2 cellular contexts compared by ENCODE assay signal in the genomic region with DNA sequence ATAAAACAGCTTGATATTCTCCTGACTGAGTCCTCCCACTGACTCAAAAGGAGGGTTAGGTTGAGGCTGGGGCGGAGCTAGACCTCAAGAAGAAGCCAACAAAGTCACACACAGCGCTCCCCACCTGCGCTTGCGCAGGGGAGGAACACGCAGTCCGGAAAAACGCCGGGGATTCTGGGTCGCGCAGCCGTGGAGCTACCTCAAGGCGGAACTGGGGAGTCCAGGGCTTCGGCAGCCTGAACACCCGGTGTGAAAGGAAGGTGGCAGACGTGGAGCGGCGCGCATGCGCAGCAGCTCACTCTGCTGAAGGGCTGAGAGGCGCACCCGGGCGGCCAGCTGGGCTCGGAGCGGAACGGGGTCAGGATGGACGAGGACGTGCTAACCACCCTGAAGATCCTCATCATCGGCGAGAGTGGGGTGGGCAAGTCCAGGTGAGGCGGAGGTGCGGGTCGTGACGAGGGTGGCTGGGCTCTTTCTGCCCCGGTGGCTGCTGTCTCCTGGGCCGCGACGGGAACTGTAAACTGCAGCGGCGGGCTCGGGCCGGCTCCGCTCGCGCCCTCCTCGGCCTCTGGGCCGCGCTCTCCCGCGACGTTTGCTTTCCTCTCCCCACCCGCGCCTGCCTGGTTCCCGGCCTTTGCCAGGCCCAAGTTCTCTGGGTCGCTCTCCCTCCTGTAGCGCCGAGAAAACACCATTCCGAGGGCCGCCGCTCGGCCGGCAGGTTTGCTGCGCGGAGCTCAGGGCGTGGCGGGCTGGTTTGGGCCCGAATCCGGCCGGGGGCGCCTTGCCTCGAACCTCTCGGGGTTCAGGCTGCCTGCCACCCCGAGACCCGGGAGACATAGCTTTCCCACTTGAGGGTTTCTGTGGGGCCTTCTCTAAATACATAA.
A peak's percentile ranks its signal among the peaks of the same experiment; 100 is the strongest.
TF ChIP-seq lines count a peak whose summit lies in the region.

Gene RAB18 (plus strand): TSS at position 298 of the 884 bp plus-strand sequence. CDS start 66 bp downstream, at position 364.

TF ChIP-seq in HCT116, 20 proteins besides CTCF, POLR2A, EP300 and RAD21 (continued from another document):
- TF ChIP-seq POLR2AphosphoS5 (IDR thresholded peaks at IDR 0.05; ENCODE audit: low read depth, low read length) (peak; percentile 90), EZH2phosphoT487 (IDR thresholded peaks at IDR 0.05; ENCODE audit: borderline replicate concordance) (no peak)

TF ChIP-seq in neural cell, 6 proteins besides CTCF, POLR2A, EP300 and RAD21 (continued from another document):
- TF ChIP-seq, protein P1, sequence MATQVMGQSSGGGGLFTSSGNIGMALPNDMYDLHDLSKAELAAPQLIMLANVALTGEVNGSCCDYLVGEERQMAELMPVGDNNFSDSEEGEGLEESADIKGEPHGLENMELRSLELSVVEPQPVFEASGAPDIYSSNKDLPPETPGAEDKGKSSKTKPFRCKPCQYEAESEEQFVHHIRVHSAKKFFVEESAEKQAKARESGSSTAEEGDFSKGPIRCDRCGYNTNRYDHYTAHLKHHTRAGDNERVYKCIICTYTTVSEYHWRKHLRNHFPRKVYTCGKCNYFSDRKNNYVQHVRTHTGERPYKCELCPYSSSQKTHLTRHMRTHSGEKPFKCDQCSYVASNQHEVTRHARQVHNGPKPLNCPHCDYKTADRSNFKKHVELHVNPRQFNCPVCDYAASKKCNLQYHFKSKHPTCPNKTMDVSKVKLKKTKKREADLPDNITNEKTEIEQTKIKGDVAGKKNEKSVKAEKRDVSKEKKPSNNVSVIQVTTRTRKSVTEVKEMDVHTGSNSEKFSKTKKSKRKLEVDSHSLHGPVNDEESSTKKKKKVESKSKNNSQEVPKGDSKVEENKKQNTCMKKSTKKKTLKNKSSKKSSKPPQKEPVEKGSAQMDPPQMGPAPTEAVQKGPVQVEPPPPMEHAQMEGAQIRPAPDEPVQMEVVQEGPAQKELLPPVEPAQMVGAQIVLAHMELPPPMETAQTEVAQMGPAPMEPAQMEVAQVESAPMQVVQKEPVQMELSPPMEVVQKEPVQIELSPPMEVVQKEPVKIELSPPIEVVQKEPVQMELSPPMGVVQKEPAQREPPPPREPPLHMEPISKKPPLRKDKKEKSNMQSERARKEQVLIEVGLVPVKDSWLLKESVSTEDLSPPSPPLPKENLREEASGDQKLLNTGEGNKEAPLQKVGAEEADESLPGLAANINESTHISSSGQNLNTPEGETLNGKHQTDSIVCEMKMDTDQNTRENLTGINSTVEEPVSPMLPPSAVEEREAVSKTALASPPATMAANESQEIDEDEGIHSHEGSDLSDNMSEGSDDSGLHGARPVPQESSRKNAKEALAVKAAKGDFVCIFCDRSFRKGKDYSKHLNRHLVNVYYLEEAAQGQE (IDR thresholded peaks at IDR 0.05; ENCODE audit: borderline replicate concordance) = peak; percentile 89
